ENCODE assay signal across 17 cellular contexts in genomic region chr6:142893088-142893487, GRCh38. TPM values are rescaled to one million over a fixed set of nuclear protein-coding genes. Genes with fewer than 3 reads are reported as not detected.
DNase-seq lines count a peak whose midpoint lies in the region; ATAC-seq and TF ChIP-seq lines count a peak whose summit lies in the region.
"Had no signal": no experiment of that assay in that cellular context is flagged by ENCODE, and none has a peak within 500 bp of the region (broad histone marks: within the 10 kb centered on the region; RNA-seq: fewer than 3 reads in every experiment).

No MANE protein-coding gene starts in this region.

- H3K9me2 ChIP-seq in GM23248 (ENCODE audit: insufficient read depth): no peaks in the 10 kb centered on the region

- no peak overlapping the region for H3K4me3 Mint-ChIP-seq in chondrocyte (ENCODE audit: unreplicated experiment)
- H3K4me3 Mint-ChIP-seq: activated CD8-positive, alpha-beta T cell treated with anti-CD3 and anti-CD28 coated beads, Interleukin-2, amount 10 ng/mL, durations not matched to agents 7 days and 5 days; H9 had no signal

- no peak overlapping the region for H2BK15ac ChIP-seq in mesenchymal stem cell (ENCODE audit: low read depth, poor library complexity, severe bottlenecking)

- H2BK120ac ChIP-seq in mesenchymal stem cell (ENCODE audit: low read depth, low read length): no peak overlapping the region

- no peak overlapping the region for H4K91ac ChIP-seq in mesenchymal stem cell (ENCODE audit: low read length)

- H3K23ac ChIP-seq in mesenchymal stem cell (ENCODE audit: low read length in 2 of 2): no peak overlapping the region

- no peak overlapping the region for H3K18ac ChIP-seq in mesenchymal stem cell (ENCODE audit: low read depth in 1 of 2, low read length in 2 of 2)

- TF ChIP-seq CTCF in chondrocyte (IDR thresholded peaks at IDR 0.05): no peak

- H3K27me3 Mint-ChIP-seq in chondrocyte (ENCODE audit: low read depth): no peaks in the 10 kb centered on the region

- H3K9ac ChIP-seq in GM23248 (no peak overlapping the region), mesenchymal stem cell (ENCODE audit: low read length) (no peak overlapping the region)

- peaks cover 100% of the 10 kb centered on the region for H3K79me2 ChIP-seq in GM23248 (ENCODE audit: insufficient read depth)

- H2AFZ ChIP-seq in GM23248: no peak overlapping the region
- H2AFZ ChIP-seq in mesenchymal stem cell (ENCODE audit: low read depth, low read length): no peak overlapping the region

- peak; percentile 47 for DNase-seq in GM23248
- DNase-seq in RKO (ENCODE audit: low spot score): peak; percentile 11
- peak; percentile 66 for DNase-seq in dermis blood vessel endothelial cell
- peak; percentile 62 for DNase-seq in mesenchymal stem cell
- no peak for DNase-seq in NCI-H187 (lab: John Stamatoyannopoulos, UW)
- no peak for DNase-seq in chondrocyte (ENCODE audit: low spot score)
- DNase-seq in GF-D8 (lab: John Stamatoyannopoulos, UW): no peak
- DNase-seq: activated CD8-positive, alpha-beta T cell treated with anti-CD3 and anti-CD28 coated beads, Interleukin-2, amount 10 ng/mL, durations not matched to agents 7 days and 5 days; activated T-cell treated with anti-CD3 and anti-CD28 coated beads, Interleukin-2, amount 50 U/mL, for 72 hours; H9; heart left ventricle; NCI-H2081; NCI-H510A treated with DMSO at 0.1 percent for 48 hours; WERI-Rb-1 had no signal

- no peak overlapping the region for H2BK5ac ChIP-seq in mesenchymal stem cell (ENCODE audit: low read depth, low read length, poor library complexity, severe bottlenecking)

- H3K27ac ChIP-seq in GM23248 (no peak overlapping the region), mesenchymal stem cell (ENCODE audit: low read length, poor library complexity, severe bottlenecking) (no peak overlapping the region)
- H3K27ac ChIP-seq: heart left ventricle, suprapubic skin, WERI-Rb-1 had no signal

- no peaks in the 10 kb centered on the region for H3F3A ChIP-seq in GM23248 (ENCODE audit: insufficient read depth)

- H3K4me1 ChIP-seq in GM23248 (ENCODE audit: insufficient read depth): no peaks in the 10 kb centered on the region
- no peaks in the 10 kb centered on the region for H3K4me1 ChIP-seq in mesenchymal stem cell (ENCODE audit: control insufficient read depth, insufficient read depth, low read depth, low read length)
- H3K4me1 ChIP-seq: suprapubic skin had no signal

- H3K4me1 Mint-ChIP-seq in chondrocyte (ENCODE audit: low read depth): peaks cover 5% of the 10 kb centered on the region

- H2AK5ac ChIP-seq in mesenchymal stem cell (ENCODE audit: low read length, severe bottlenecking): no peak overlapping the region

- no peaks in the 10 kb centered on the region for H3K9me3 Mint-ChIP-seq in chondrocyte (ENCODE audit: low read depth)
- H3K9me3 Mint-ChIP-seq: activated T-cell treated with anti-CD3 and anti-CD28 coated beads, Interleukin-2, amount 50 U/mL, for 72 hours; H9 had no signal

- H3K27ac Mint-ChIP-seq in chondrocyte (ENCODE audit: unreplicated experiment): no peak overlapping the region
- H3K27ac Mint-ChIP-seq: activated CD8-positive, alpha-beta T cell treated with anti-CD3 and anti-CD28 coated beads, Interleukin-2, amount 10 ng/mL, durations not matched to agents 7 days and 5 days had no signal

- no peaks in the 10 kb centered on the region for H3K36me3 Mint-ChIP-seq in chondrocyte (ENCODE audit: low read depth)

- H3K9me3 ChIP-seq in GM23248 (ENCODE audit: low read depth): no peaks in the 10 kb centered on the region
- H3K9me3 ChIP-seq in mesenchymal stem cell (ENCODE audit: control insufficient read depth, low read length): no peaks in the 10 kb centered on the region
- H3K9me3 ChIP-seq: heart left ventricle, suprapubic skin had no signal

- H3K27me3 ChIP-seq in GM23248 (replicated peaks; ENCODE audit: insufficient read depth): no peaks in the 10 kb centered on the region
- no peaks in the 10 kb centered on the region for H3K27me3 ChIP-seq in mesenchymal stem cell (ENCODE audit: control insufficient read depth in 1 of 2, insufficient read depth in 1 of 2, low read length in 2 of 2)
- H3K27me3 ChIP-seq: heart left ventricle, suprapubic skin had no signal

- H2BK12ac ChIP-seq in mesenchymal stem cell (ENCODE audit: low read length in 2 of 2): no peak overlapping the region

- peaks cover 14% of the 10 kb centered on the region for H3K79me1 ChIP-seq in mesenchymal stem cell (replicated peaks; ENCODE audit: low read length, poor library complexity, severe bottlenecking)

- H3K14ac ChIP-seq in mesenchymal stem cell (ENCODE audit: low read length in 2 of 2): no peak overlapping the region

- no peak overlapping the region for H3K4ac ChIP-seq in mesenchymal stem cell (ENCODE audit: low read depth in 1 of 2, low read length in 2 of 2)

- no peak for ATAC-seq in GM21528 (IDR thresholded peaks at IDR 0.05; ENCODE audit: low FRiP score, unreplicated experiment)
- ATAC-seq: activated CD8-positive, alpha-beta T cell treated with anti-CD3 and anti-CD28 coated beads, Interleukin-2, amount 10 ng/mL, durations not matched to agents 7 days and 5 days; activated T-cell treated with anti-CD3 and anti-CD28 coated beads, Interleukin-2, amount 50 U/mL, for 72 hours; sciatic nerve had no signal

- H3K4me3 ChIP-seq in GM23248 (no peak overlapping the region), mesenchymal stem cell (ENCODE audit: insufficient read depth in 1 of 2, low read depth in 1 of 2, low read length in 2 of 2) (no peak overlapping the region)
- H3K4me3 ChIP-seq: suprapubic skin had no signal

- WGBS in GM23248 (ENCODE audit: low coverage in 1 of 2, low lambda C conversion rate in 2 of 2, missing lambda C conversion rate in 2 of 2), 2 experiments: 54 to 68% methylated on average over 4 of the region's 4 CpGs
- 54% methylated on average over 3 of the region's 4 CpGs for WGBS in mesenchymal stem cell

- H3K4me2 ChIP-seq in GM23248 (ENCODE audit: unreplicated experiment): no peak overlapping the region
- H3K4me2 ChIP-seq in mesenchymal stem cell (ENCODE audit: low read length, poor library complexity, severe bottlenecking): no peak overlapping the region

- in situ Hi-C loops in GM23248 (cut with MboI): no loop called here

- H4K8ac ChIP-seq in mesenchymal stem cell (ENCODE audit: low read length): no peak overlapping the region

- no peaks in the 10 kb centered on the region for H3K36me3 ChIP-seq in GM23248 (ENCODE audit: low read depth)
- no peaks in the 10 kb centered on the region for H3K36me3 ChIP-seq in mesenchymal stem cell (ENCODE audit: control insufficient read depth in 1 of 2, insufficient read depth in 2 of 2, low read depth in 1 of 2, low read length in 2 of 2)
- H3K36me3 ChIP-seq: heart left ventricle, suprapubic skin, WERI-Rb-1 had no signal

- no peaks in the 10 kb centered on the region for H4K20me1 ChIP-seq in GM23248 (ENCODE audit: insufficient read depth)

RNA-seq across cellular contexts. Expression of gene HIVEP2, which starts 51.9 kb away (rescaled TPM):
- 15.0 and 21.0 TPM in 2 replicates for total RNA-seq in GM23248 (2014; rRNA removed; shearing (Covaris generic))
- 6.8 and 8.3 TPM in 2 replicates for polyA plus RNA-seq in GM23248 (2016; fragmentation: Nextera tagmentation; extraction: Ambion mirVana)
- 10.6 and 11.7 TPM in 2 replicates for total RNA-seq in dermis blood vessel endothelial cell
- polyA plus RNA-seq in mesenchymal stem cell (2013, experiment 1 of 2): 8.5 TPM
- polyA plus RNA-seq in mesenchymal stem cell (2013, experiment 2 of 2): 8.1 TPM
- total RNA-seq in chondrocyte: 11.7 to 18.2 TPM (median 13.9 TPM) in 3 replicates

Comparison
In these comparisons a context has a peak if more than half of its experiments do, and no peak if none do; other contexts are left out.
1. DNase-seq: peak in GM23248 (single experiment), RKO (single experiment), dermis blood vessel endothelial cell (single experiment) and mesenchymal stem cell (single experiment); none in NCI-H187 (0 of 2), chondrocyte (single experiment) and GF-D8 (single experiment).